In the genomic region with DNA sequence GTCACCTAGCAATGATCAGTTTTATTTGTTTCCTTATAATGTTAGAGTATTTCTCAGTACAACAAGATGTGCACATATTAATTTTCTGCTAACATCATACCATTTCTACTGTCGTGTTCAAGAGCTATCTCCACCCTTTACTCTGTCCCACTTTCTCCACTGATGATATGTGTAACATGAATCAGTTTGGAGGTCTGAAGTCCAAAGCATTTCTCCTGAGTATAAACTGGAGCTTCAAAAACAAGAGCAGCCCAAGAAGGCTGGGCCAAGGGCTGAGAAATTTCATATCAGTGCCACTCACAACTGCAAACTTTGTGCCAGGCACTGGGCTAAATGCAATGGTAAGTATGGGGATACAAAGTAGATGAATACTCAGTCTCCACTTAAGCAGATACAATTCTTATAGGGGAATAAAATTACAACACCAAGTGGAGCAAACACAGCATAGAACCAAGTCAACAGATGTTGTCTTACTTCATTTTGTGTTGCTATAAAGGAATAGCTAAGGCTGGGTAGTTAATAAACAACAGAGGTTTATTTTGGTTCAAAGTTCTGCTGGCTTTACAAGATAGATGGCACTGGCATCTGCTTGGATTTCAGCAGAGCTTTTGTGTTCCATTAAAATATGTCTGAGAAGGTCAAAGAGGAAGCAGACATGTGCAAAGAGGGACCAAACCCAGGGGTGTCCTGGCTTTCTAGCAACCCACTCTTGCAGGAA, we compare ENCODE assay signal across 19 cellular contexts. TPM values are rescaled to one million over a fixed set of nuclear protein-coding genes. Genes with fewer than 3 reads are reported as not detected.
DNase-seq lines count a peak whose midpoint lies in the region; ATAC-seq and TF ChIP-seq lines count a peak whose summit lies in the region.
"Had no signal": no experiment of that assay in that cellular context is flagged by ENCODE, and none has a peak within 500 bp of the region (broad histone marks: within the 10 kb centered on the region; RNA-seq: fewer than 3 reads in every experiment).

No MANE protein-coding gene starts in this region.

- TF ChIP-seq CTCF in MM.1S (IDR thresholded peaks at IDR 0.05; ENCODE audit: low read length): no peak
- TF ChIP-seq CTCF in hepatocyte (IDR thresholded peaks at IDR 0.05; ENCODE audit: poor library complexity): no peak
- no peak for TF ChIP-seq CTCF in right lobe of liver (IDR thresholded peaks at IDR 0.05)
- TF ChIP-seq CTCF in gastrocnemius medialis (IDR thresholded peaks at IDR 0.05 in 4 of 5, conservative IDR thresholded peaks at IDR 0.05 in 1 of 5): no peak

- H3K27me3 ChIP-seq in MM.1S (replicated peaks; ENCODE audit: insufficient read depth, low read length) (no peaks in the 10 kb centered on the region), hepatocyte (no peaks in the 10 kb centered on the region), right lobe of liver (no peaks in the 10 kb centered on the region), gastrocnemius medialis (no peaks in the 10 kb centered on the region)

- DNase-seq in MM.1S (no peak), hepatocyte (ENCODE audit: low spot score) (no peak), right lobe of liver (no peak), gastrocnemius medialis (no peak), HuH-7.5 (ENCODE audit: low spot score) (no peak), AG08396 (ENCODE audit: low spot score) (no peak)
- DNase-seq: 8988T; ACHN; C1 segment of cervical spinal cord; Calu3; CD4-positive, alpha-beta memory T cell; COR-L47; DND-41; GOT3; HFFc6 had no signal

- H3K27ac ChIP-seq in MM.1S (ENCODE audit: low read length): peak overlapping the region; percentile 23; the same call in 1 of the 2 replicates
- H3K27ac ChIP-seq in hepatocyte: peak overlapping the region; percentile 47
- peak overlapping the region in 2 of 3 donors; percentile 5 to 11 for H3K27ac ChIP-seq in right lobe of liver
- H3K27ac ChIP-seq in gastrocnemius medialis: peak overlapping the region in 3 of 4 donors; percentile 5 to 72 (median 9)
- H3K27ac ChIP-seq: A549 had no signal

- H3K4me2 ChIP-seq in MM.1S (ENCODE audit: low read depth, low read length) (no peak overlapping the region), hepatocyte (no peak overlapping the region)
- H3K4me2 ChIP-seq: A549 had no signal

- ATAC-seq in right lobe of liver: peak; percentile 64 to 87 (median 75)
- no peak for ATAC-seq in gastrocnemius medialis
- ATAC-seq in activated CD4-positive, CD25-positive, alpha-beta regulatory T cell treated with anti-CD3 and anti-CD28 coated beads, Interleukin-2, amount 50 U/mL, for 24 hours: no peak
- ATAC-seq: A549 had no signal

- no peaks in the 10 kb centered on the region for H3K9me2 ChIP-seq in MM.1S (replicated peaks; ENCODE audit: insufficient read depth, low read length)
- no peaks in the 10 kb centered on the region for H3K9me2 ChIP-seq in hepatocyte (replicated peaks; ENCODE audit: insufficient read depth)

- H3K4me3 ChIP-seq in MM.1S (ENCODE audit: low read length) (no peak overlapping the region), hepatocyte (no peak overlapping the region), right lobe of liver (no peak overlapping the region), gastrocnemius medialis (no peak overlapping the region)
- H3K4me3 ChIP-seq: A549, HAP-1 had no signal

- H3F3A ChIP-seq in MM.1S (ENCODE audit: insufficient read depth, low read length): peaks cover 8% of the 10 kb centered on the region

- TF ChIP-seq POLR2A in right lobe of liver (IDR thresholded peaks at IDR 0.05) (no peak), gastrocnemius medialis (IDR thresholded peaks at IDR 0.05) (no peak)

- H3K79me2 ChIP-seq in MM.1S (ENCODE audit: low read length) (peaks cover 55% of the 10 kb centered on the region), hepatocyte (no peaks in the 10 kb centered on the region)

- H3K36me3 ChIP-seq in MM.1S (replicated peaks; ENCODE audit: insufficient read depth, low read length) (no peaks in the 10 kb centered on the region), hepatocyte (replicated peaks; ENCODE audit: insufficient read depth, low read depth) (no peaks in the 10 kb centered on the region), right lobe of liver (no peaks in the 10 kb centered on the region), gastrocnemius medialis (no peaks in the 10 kb centered on the region)
- H3K36me3 ChIP-seq: HAP-1 had no signal

- H4K20me1 ChIP-seq in MM.1S (ENCODE audit: insufficient read depth, low read length) (no peaks in the 10 kb centered on the region), hepatocyte (ENCODE audit: insufficient read depth, poor library complexity, severe bottlenecking) (no peaks in the 10 kb centered on the region)

- in situ Hi-C loops in gastrocnemius medialis (cut with MboI; ENCODE audit: low sequenced_read_pairs in 4 of 4): no loop called here

- H3K9ac ChIP-seq in MM.1S (ENCODE audit: low read length): no peak overlapping the region

- H3K9me3 ChIP-seq in MM.1S (replicated peaks; ENCODE audit: insufficient read depth, low read length) (no peaks in the 10 kb centered on the region), hepatocyte (ENCODE audit: low read depth) (no peaks in the 10 kb centered on the region), right lobe of liver (no peaks in the 10 kb centered on the region), gastrocnemius medialis (no peaks in the 10 kb centered on the region)
- H3K9me3 ChIP-seq: A549, HAP-1 had no signal

- WGBS in hepatocyte (ENCODE audit: low lambda C conversion rate, missing lambda C conversion rate): 50% methylated on average over 1 of the region's 1 CpG
- 19% methylated on average over 1 of the region's 1 CpG for WGBS in right lobe of liver (ENCODE audit: insufficient coverage, low coverage, low lambda C conversion rate, missing lambda C conversion rate)

- intact Hi-C loops in right lobe of liver (cut with DNase I): no loop called here
- intact Hi-C loops in gastrocnemius medialis (cut with DNase I; ENCODE audit: low total_unique reads): no loop called here

- H2AFZ ChIP-seq in MM.1S (ENCODE audit: low read length) (no peak overlapping the region), hepatocyte (no peak overlapping the region)

- H3K4me1 ChIP-seq in MM.1S (ENCODE audit: low read length): peaks cover 40% of the 10 kb centered on the region
- H3K4me1 ChIP-seq in hepatocyte (ENCODE audit: insufficient read depth): no peaks in the 10 kb centered on the region
- H3K4me1 ChIP-seq in right lobe of liver: peaks cover 0 to 13% (median 5%) of the 10 kb centered on the region in 4 donors
- peaks cover 12 to 32% of the 10 kb centered on the region in 2 donors for H3K4me1 ChIP-seq in gastrocnemius medialis
- H3K4me1 ChIP-seq: A549 had no signal

RNA-seq across cellular contexts. Expression of a gene that starts 44.2 kb away (rescaled TPM):
- total RNA-seq in hepatocyte: not detected in 2 replicates
- not detected in 2 replicates for polyA plus RNA-seq in hepatocyte
- total RNA-seq in right lobe of liver: not detected
- total RNA-seq in gastrocnemius medialis: not detected
- total RNA-seq: Calu3; CD4-positive, alpha-beta memory T cell; HFFc6 had no signal
- polyA plus RNA-seq: A549; BJ; CD4-positive, alpha-beta memory T cell had no signal

Comparison
In these comparisons a context has a peak if more than half of its experiments do, and no peak if none do; other contexts are left out.
1. ATAC-seq: peak in right lobe of liver (4 of 4); none in gastrocnemius medialis (0 of 2) and activated CD4-positive, CD25-positive, alpha-beta regulatory T cell treated with anti-CD3 and anti-CD28 coated beads, Interleukin-2, amount 50 U/mL, for 24 hours (0 of 2).
2. Peak in every context shown above with its lines, with median percentiles within 50 percentile points of each other: H3K27ac ChIP-seq.